Comparison of ENCODE assay signal across 10 cellular contexts in the genomic region with DNA sequence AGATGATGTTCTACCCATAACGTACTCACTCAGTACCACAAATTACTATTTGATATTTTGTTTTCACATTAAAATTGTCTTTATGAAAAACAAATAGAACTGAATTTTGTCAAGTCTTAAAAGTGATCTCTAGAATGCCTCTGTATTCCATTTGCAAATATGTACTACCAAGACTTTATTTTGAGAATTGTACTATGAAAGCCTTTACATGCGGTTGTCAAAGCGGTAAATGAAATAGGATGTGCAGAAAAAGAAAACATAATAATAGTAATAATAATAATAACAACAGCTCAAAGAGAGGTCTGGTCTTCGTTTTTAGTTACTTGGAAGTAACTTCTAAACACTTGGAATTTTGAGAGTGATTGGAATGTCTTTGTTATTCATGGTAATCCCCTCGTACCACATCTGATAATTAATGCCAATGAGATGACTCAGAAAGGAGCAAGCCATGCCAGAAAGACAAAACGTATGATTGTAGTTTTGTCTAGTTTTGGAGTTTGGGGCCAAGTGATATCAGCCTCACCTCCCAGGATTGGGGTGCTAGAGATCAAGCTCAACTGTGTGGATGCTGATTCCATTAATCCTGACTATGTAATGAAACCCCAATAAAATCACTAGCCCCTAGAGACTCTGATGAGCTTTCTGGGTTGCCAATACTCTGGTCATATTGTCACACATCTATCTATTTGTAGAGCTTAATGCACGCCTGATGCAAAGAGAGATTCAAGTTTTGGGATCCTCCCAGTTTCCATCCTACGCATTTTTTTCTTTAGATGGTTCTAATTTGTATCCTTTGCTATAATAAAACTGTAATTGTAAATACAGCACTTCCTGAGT. TPM values are rescaled to one million over a fixed set of nuclear protein-coding genes. Genes with fewer than 3 reads are reported as not detected.
A peak's percentile ranks its signal among the peaks of the same experiment; 100 is the strongest.
DNase-seq lines count a peak whose midpoint lies in the region; ATAC-seq and TF ChIP-seq lines count a peak whose summit lies in the region.
"Had no signal": no experiment of that assay in that cellular context is flagged by ENCODE, and none has a peak within 500 bp of the region (broad histone marks: within the 10 kb centered on the region; RNA-seq: fewer than 3 reads in every experiment).

No MANE protein-coding gene starts in this region.

- no peak overlapping the region for H3K4me3 Mint-ChIP-seq in immature natural killer cell
- H3K4me3 Mint-ChIP-seq in activated naive CD4-positive, alpha-beta T cell treated with anti-CD3 and anti-CD28 coated beads for 36 hours, result no peak overlapping the region
- H3K4me3 Mint-ChIP-seq in activated CD8-positive, alpha-beta T cell treated with anti-CD3 and anti-CD28 coated beads, Interleukin-2, amount 10 ng/mL, durations not matched to agents 7 days and 5 days, result no peak overlapping the region
- H3K4me3 Mint-ChIP-seq: activated naive CD4-positive, alpha-beta T cell treated with anti-CD3 and anti-CD28 coated beads, Interleukin-2, amount 10 ng/mL, durations not matched to agents 7 days and 5 days had no signal

- no peaks in the 10 kb centered on the region for H3K4me1 Mint-ChIP-seq in immature natural killer cell
- H3K4me1 Mint-ChIP-seq in activated naive CD4-positive, alpha-beta T cell treated with anti-CD3 and anti-CD28 coated beads for 36 hours (ENCODE audit: low read depth), result no peaks in the 10 kb centered on the region
- H3K4me1 Mint-ChIP-seq in activated CD8-positive, alpha-beta T cell treated with anti-CD3 and anti-CD28 coated beads, Interleukin-2, amount 10 ng/mL, durations not matched to agents 7 days and 5 days (ENCODE audit: low read depth), result no peaks in the 10 kb centered on the region
- H3K4me1 Mint-ChIP-seq: activated naive CD4-positive, alpha-beta T cell treated with anti-CD3 and anti-CD28 coated beads, Interleukin-2, amount 10 ng/mL, durations not matched to agents 7 days and 5 days had no signal

- POLR2A ChIA-PET in RWPE1 (lab: Yijun Ruan, JAX; ENCODE audit: low non-redundant PET), result no interaction called here
- POLR2A ChIA-PET in activated CD8-positive, alpha-beta T cell treated with anti-CD3 and anti-CD28 coated beads, Interleukin-2, amount 10 ng/mL, durations not matched to agents 7 days and 5 days (lab: Charles Lee), result interaction anchor here (1.2 kb wide), 1 partner anchor 20 kb away, joined by 4 read pairs; the partner anchor contains the start of gene CTSO

- no peaks in the 10 kb centered on the region for H3K9me3 Mint-ChIP-seq in immature natural killer cell
- peaks cover under 1% of the 10 kb centered on the region for H3K9me3 Mint-ChIP-seq in activated naive CD4-positive, alpha-beta T cell treated with anti-CD3 and anti-CD28 coated beads for 36 hours
- no peaks in the 10 kb centered on the region for H3K9me3 Mint-ChIP-seq in activated CD8-positive, alpha-beta T cell treated with anti-CD3 and anti-CD28 coated beads, Interleukin-2, amount 10 ng/mL, durations not matched to agents 7 days and 5 days (ENCODE audit: insufficient read depth)
- H3K9me3 Mint-ChIP-seq: activated naive CD4-positive, alpha-beta T cell treated with anti-CD3 and anti-CD28 coated beads, Interleukin-2, amount 10 ng/mL, durations not matched to agents 7 days and 5 days had no signal

- no peak for TF ChIP-seq CTCF in RWPE1 (conservative IDR thresholded peaks at IDR 0.05; ENCODE audit: low read depth)

- intact Hi-C loops in activated naive CD4-positive, alpha-beta T cell treated with anti-CD3 and anti-CD28 coated beads for 36 hours (cut with micrococcal nuclease), result no loop called here

- H3K27ac ChIP-seq in RWPE1, result no peak overlapping the region
- H3K27ac ChIP-seq: ovary had no signal

- CTCF ChIA-PET in RWPE1 (lab: Yijun Ruan, JAX), result no interaction called here
- CTCF ChIA-PET in activated naive CD4-positive, alpha-beta T cell treated with anti-CD3 and anti-CD28 coated beads for 36 hours (lab: Charles Lee), result interaction anchor here (0.6 kb wide), 1 partner anchor 46 kb away, joined by 4 read pairs; no protein-coding TSS in a partner anchor
- CTCF ChIA-PET in activated CD8-positive, alpha-beta T cell treated with anti-CD3 and anti-CD28 coated beads, Interleukin-2, amount 10 ng/mL, durations not matched to agents 7 days and 5 days (lab: Charles Lee), result no interaction called here

- peaks cover 0 to 5% (median 5%) of the 10 kb centered on the region in 3 donors for H3K27me3 Mint-ChIP-seq in immature natural killer cell (ENCODE audit: low read depth in 3 of 3)
- H3K27me3 Mint-ChIP-seq in activated naive CD4-positive, alpha-beta T cell treated with anti-CD3 and anti-CD28 coated beads for 36 hours (ENCODE audit: low read depth), result peaks cover 9% of the 10 kb centered on the region
- H3K27me3 Mint-ChIP-seq in activated CD8-positive, alpha-beta T cell treated with anti-CD3 and anti-CD28 coated beads, Interleukin-2, amount 10 ng/mL, durations not matched to agents 7 days and 5 days (ENCODE audit: low read depth), result no peaks in the 10 kb centered on the region
- H3K27me3 Mint-ChIP-seq: activated naive CD4-positive, alpha-beta T cell treated with anti-CD3 and anti-CD28 coated beads, Interleukin-2, amount 10 ng/mL, durations not matched to agents 7 days and 5 days had no signal

- no peaks in the 10 kb centered on the region for H3K36me3 Mint-ChIP-seq in immature natural killer cell
- H3K36me3 Mint-ChIP-seq in activated naive CD4-positive, alpha-beta T cell treated with anti-CD3 and anti-CD28 coated beads for 36 hours (ENCODE audit: low read depth), result no peaks in the 10 kb centered on the region
- no peaks in the 10 kb centered on the region for H3K36me3 Mint-ChIP-seq in activated CD8-positive, alpha-beta T cell treated with anti-CD3 and anti-CD28 coated beads, Interleukin-2, amount 10 ng/mL, durations not matched to agents 7 days and 5 days (ENCODE audit: low read depth)
- H3K36me3 Mint-ChIP-seq: activated naive CD4-positive, alpha-beta T cell treated with anti-CD3 and anti-CD28 coated beads, Interleukin-2, amount 10 ng/mL, durations not matched to agents 7 days and 5 days had no signal

- no peak overlapping the region for H3K27ac Mint-ChIP-seq in immature natural killer cell
- H3K27ac Mint-ChIP-seq in activated naive CD4-positive, alpha-beta T cell treated with anti-CD3 and anti-CD28 coated beads for 36 hours, result no peak overlapping the region
- no peak overlapping the region for H3K27ac Mint-ChIP-seq in activated CD8-positive, alpha-beta T cell treated with anti-CD3 and anti-CD28 coated beads, Interleukin-2, amount 10 ng/mL, durations not matched to agents 7 days and 5 days
- H3K27ac Mint-ChIP-seq: activated naive CD4-positive, alpha-beta T cell treated with anti-CD3 and anti-CD28 coated beads, Interleukin-2, amount 10 ng/mL, durations not matched to agents 7 days and 5 days had no signal

- peak; percentile 28 for ATAC-seq in GM19397 (IDR thresholded peaks at IDR 0.05; ENCODE audit: unreplicated experiment)
- peak; percentile 31 for ATAC-seq in HG02981 (IDR thresholded peaks at IDR 0.05; ENCODE audit: unreplicated experiment)
- ATAC-seq in activated CD8-positive, alpha-beta T cell treated with anti-CD3 and anti-CD28 coated beads, Interleukin-2, amount 10 ng/mL, durations not matched to agents 7 days and 5 days, result no peak

- DNase-seq in RWPE1 (ENCODE audit: low spot score) (peak; percentile 16), renal cortical epithelial cell (ENCODE audit: low read depth) (peak; percentile 78), DMS79 (lab: John Stamatoyannopoulos, UW) (no peak), immature natural killer cell (no peak)
- DNase-seq in activated naive CD4-positive, alpha-beta T cell treated with anti-CD3 and anti-CD28 coated beads for 36 hours, result no peak
- DNase-seq in activated CD8-positive, alpha-beta T cell treated with anti-CD3 and anti-CD28 coated beads, Interleukin-2, amount 10 ng/mL, durations not matched to agents 7 days and 5 days, result no peak
- DNase-seq: activated naive CD4-positive, alpha-beta T cell treated with anti-CD3 and anti-CD28 coated beads, Interleukin-2, amount 10 ng/mL, durations not matched to agents 7 days and 5 days; ovary had no signal

RNA-seq across cellular contexts. Expression of gene CTSO, which starts 20.2 kb away (rescaled TPM):
- total RNA-seq in renal cortical epithelial cell, result 17.7 and 26.4 TPM in 2 replicates
- polyA plus RNA-seq in immature natural killer cell, result 10 to 100 TPM; 44.7 to 88.0 (median 58.1) TPM
- total RNA-seq in activated naive CD4-positive, alpha-beta T cell treated with anti-CD3 and anti-CD28 coated beads for 36 hours, result 1 to 10 TPM; 2.1 to 2.6 TPM
- 1 to 10 TPM; 2.3 to 2.4 TPM for total RNA-seq in activated CD8-positive, alpha-beta T cell treated with anti-CD3 and anti-CD28 coated beads, Interleukin-2, amount 10 ng/mL, durations not matched to agents 7 days and 5 days

Comparison
In these comparisons a context has a peak if more than half of its experiments do, and no peak if none do; other contexts are left out.
1. DNase-seq: peak in RWPE1 (single experiment) and renal cortical epithelial cell (single experiment); none in DMS79 (single experiment), immature natural killer cell (0 of 3), activated naive CD4-positive, alpha-beta T cell treated with anti-CD3 and anti-CD28 coated beads for 36 hours (single experiment) and activated CD8-positive, alpha-beta T cell treated with anti-CD3 and anti-CD28 coated beads, Interleukin-2, amount 10 ng/mL, durations not matched to agents 7 days and 5 days (single experiment).